In the genomic region with DNA sequence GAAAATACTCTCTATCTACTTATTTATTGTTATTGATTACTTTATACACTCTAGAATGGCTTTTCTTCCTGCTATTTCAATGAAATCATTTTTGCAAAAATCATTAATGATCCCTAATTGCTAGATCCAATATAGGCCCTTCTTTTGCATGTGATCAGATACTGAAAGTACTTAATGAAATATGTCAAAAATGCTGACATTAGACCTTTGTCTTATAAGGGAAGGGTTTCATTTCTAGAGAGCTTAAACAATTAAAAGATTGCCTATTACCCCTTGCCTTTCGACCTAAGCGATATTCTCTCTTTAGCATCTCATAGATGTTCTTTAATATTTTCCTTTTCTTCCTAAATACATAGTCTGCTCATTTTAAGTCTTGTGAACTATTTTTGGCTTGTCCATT, we compare ENCODE assay signal across 39 cellular contexts.
"Had no signal": no experiment of that assay in that cellular context is flagged by ENCODE, and none has a peak within 500 bp of the region (broad histone marks: within the 10 kb centered on the region; RNA-seq: fewer than 3 reads in every experiment).

No MANE protein-coding gene starts in this region.

- H3K27me3 Mint-ChIP-seq: activated B cell treated with CpG ODN at 0.5 μM for 24 hours; activated CD4-positive, alpha-beta memory T cell treated with anti-CD3 and anti-CD28 coated beads for 36 hours; activated CD8-positive, alpha-beta memory T cell treated with anti-CD3 and anti-CD28 coated beads, Interleukin-2, amount 10 ng/mL, durations not matched to agents 7 days and 5 days; brain; central memory CD8-positive, alpha-beta T cell; T-cell had no signal

- ATAC-seq: activated CD8-positive, alpha-beta memory T cell treated with anti-CD3 and anti-CD28 coated beads, Interleukin-2, amount 10 ng/mL, durations not matched to agents 7 days and 5 days; PC-3; T-cell had no signal

- DNase-seq: activated B cell treated with CpG ODN at 0.5 μM for 24 hours; activated CD4-positive, alpha-beta memory T cell treated with anti-CD3 and anti-CD28 coated beads for 36 hours; activated CD4-positive, alpha-beta T cell treated with anti-CD3 and anti-CD28 coated beads for 4 hours; activated CD4-positive, alpha-beta T cell treated with anti-CD3 and anti-CD28 coated beads, Interleukin-2, amount 50 U/mL, for 1 hour; activated CD4-positive, CD25-positive, alpha-beta regulatory T cell treated with anti-CD3 and anti-CD28 coated beads, Interleukin-2, amount 50 U/mL, for 72 hours; activated CD8-positive, alpha-beta memory T cell treated with anti-CD3 and anti-CD28 coated beads for 24 hours; activated CD8-positive, alpha-beta memory T cell treated with anti-CD3 and anti-CD28 coated beads, Interleukin-2, amount 10 ng/mL, durations not matched to agents 7 days and 5 days; activated CD8-positive, alpha-beta memory T cell treated with anti-CD3 and anti-CD28 coated beads, Interleukin-2, amount 50 U/mL, for 48 hours; activated effector memory CD4-positive, alpha-beta T cell treated with anti-CD3 and anti-CD28 coated beads, Interleukin-2, amount 50 U/mL, for 16 hours; activated naive CD4-positive, alpha-beta T cell; activated naive CD4-positive, alpha-beta T cell treated with anti-CD3 and anti-CD28 coated beads, Interleukin-2, amount 50 U/mL, for 16 hours; activated T-cell treated with anti-CD3 and anti-CD28 coated beads, Interleukin-2, amount 50 U/mL, for 48 hours; adrenal gland; Kasumi-1; KG1; MM.1S; NCI-H1092 treated with DMSO at 0.1 percent for 48 hours; NCI-H1417; NCI-H146; NCI-H187; NCI-H2029 treated with DMSO at 0.1 percent for 48 hours; NCI-H2107; NCI-H2171; NCI-H510A; NCI-H526; NCI-H748 treated with DMSO at 0.1 percent for 48 hours; NK-92 treated with Interleukin-12 subunit alpha and Interleukin-12 subunit beta, amount 100 ng/mL, for 24 hours; PC-3; Peyer's patch; RPMI8226; SHP77 treated with DMSO at 0.1 percent for 48 hours; SK-N-SH; T-cell; T-helper 2 cell; T-helper 9 cell had no signal

- H3K9me3 ChIP-seq: adrenal gland, Peyer's patch, SJSA1, SK-N-SH had no signal

- H3K27ac ChIP-seq: adrenal gland, Peyer's patch, SJSA1, VCaP had no signal

- H3K27me3 ChIP-seq: adrenal gland, Peyer's patch, SJSA1 had no signal

- H3K27ac Mint-ChIP-seq: activated B cell treated with CpG ODN at 0.5 μM for 24 hours; activated CD4-positive, alpha-beta memory T cell treated with anti-CD3 and anti-CD28 coated beads for 36 hours; activated CD8-positive, alpha-beta memory T cell treated with anti-CD3 and anti-CD28 coated beads, Interleukin-2, amount 10 ng/mL, durations not matched to agents 7 days and 5 days; brain; T-cell had no signal

- H3K4me1 Mint-ChIP-seq: activated B cell treated with CpG ODN at 0.5 μM for 24 hours; activated CD8-positive, alpha-beta memory T cell treated with anti-CD3 and anti-CD28 coated beads, Interleukin-2, amount 10 ng/mL, durations not matched to agents 7 days and 5 days; brain; central memory CD8-positive, alpha-beta T cell; T-cell had no signal

- H3K4me3 Mint-ChIP-seq: activated B cell treated with CpG ODN at 0.5 μM for 24 hours; activated CD4-positive, alpha-beta memory T cell treated with anti-CD3 and anti-CD28 coated beads for 36 hours; activated CD8-positive, alpha-beta memory T cell treated with anti-CD3 and anti-CD28 coated beads, Interleukin-2, amount 10 ng/mL, durations not matched to agents 7 days and 5 days; brain; central memory CD8-positive, alpha-beta T cell; T-cell had no signal

- H3K4me3 ChIP-seq: adrenal gland, Peyer's patch, SJSA1 had no signal

- H3K4me1 ChIP-seq: adrenal gland, Peyer's patch, SJSA1 had no signal
